1 cellular context compared by ENCODE assay signal in genomic region chr3:48372862-48373435, GRCh38.
TF ChIP-seq lines count a peak whose summit lies in the region.

No MANE protein-coding gene starts in this region.

TF ChIP-seq in K562, 482 proteins besides CTCF, POLR2A, EP300 and RAD21:
- TF ChIP-seq, protein P1, sequence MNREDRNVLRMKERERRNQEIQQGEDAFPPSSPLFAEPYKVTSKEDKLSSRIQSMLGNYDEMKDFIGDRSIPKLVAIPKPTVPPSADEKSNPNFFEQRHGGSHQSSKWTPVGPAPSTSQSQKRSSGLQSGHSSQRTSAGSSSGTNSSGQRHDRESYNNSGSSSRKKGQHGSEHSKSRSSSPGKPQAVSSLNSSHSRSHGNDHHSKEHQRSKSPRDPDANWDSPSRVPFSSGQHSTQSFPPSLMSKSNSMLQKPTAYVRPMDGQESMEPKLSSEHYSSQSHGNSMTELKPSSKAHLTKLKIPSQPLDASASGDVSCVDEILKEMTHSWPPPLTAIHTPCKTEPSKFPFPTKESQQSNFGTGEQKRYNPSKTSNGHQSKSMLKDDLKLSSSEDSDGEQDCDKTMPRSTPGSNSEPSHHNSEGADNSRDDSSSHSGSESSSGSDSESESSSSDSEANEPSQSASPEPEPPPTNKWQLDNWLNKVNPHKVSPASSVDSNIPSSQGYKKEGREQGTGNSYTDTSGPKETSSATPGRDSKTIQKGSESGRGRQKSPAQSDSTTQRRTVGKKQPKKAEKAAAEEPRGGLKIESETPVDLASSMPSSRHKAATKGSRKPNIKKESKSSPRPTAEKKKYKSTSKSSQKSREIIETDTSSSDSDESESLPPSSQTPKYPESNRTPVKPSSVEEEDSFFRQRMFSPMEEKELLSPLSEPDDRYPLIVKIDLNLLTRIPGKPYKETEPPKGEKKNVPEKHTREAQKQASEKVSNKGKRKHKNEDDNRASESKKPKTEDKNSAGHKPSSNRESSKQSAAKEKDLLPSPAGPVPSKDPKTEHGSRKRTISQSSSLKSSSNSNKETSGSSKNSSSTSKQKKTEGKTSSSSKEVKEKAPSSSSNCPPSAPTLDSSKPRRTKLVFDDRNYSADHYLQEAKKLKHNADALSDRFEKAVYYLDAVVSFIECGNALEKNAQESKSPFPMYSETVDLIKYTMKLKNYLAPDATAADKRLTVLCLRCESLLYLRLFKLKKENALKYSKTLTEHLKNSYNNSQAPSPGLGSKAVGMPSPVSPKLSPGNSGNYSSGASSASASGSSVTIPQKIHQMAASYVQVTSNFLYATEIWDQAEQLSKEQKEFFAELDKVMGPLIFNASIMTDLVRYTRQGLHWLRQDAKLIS (CRISPR knock-in tag; IDR thresholded peaks at IDR 0.05): no peak
- peak; percentile 38; the same call in 1 of the 2 replicates for TF ChIP-seq C11orf30 (IDR thresholded peaks at IDR 0.05; ENCODE audit: low read depth)
- TF ChIP-seq MTA2 (IDR thresholded peaks at IDR 0.05; ENCODE audit: low read depth): no peak
- TF ChIP-seq NCOA6 (IDR thresholded peaks at IDR 0.05): no peak
- no peak for TF ChIP-seq CCAR2 (IDR thresholded peaks at IDR 0.05; ENCODE audit: low read depth, low read length)
- peak; percentile 57 for TF ChIP-seq ZNF316 (IDR thresholded peaks at IDR 0.05)
- no peak for TF ChIP-seq SETDB1 (IDR thresholded peaks at IDR 0.05; ENCODE audit: low read length)
- TF ChIP-seq PKNOX1 (IDR thresholded peaks at IDR 0.05): no peak
TF ChIP-seq in K562: peak in this region for 2.
